In genomic region chr17:2071421-2072281, GRCh38 we compare ENCODE assay signal across 11 cellular contexts. TPM values are rescaled to one million over a fixed set of nuclear protein-coding genes. Genes with fewer than 3 reads are reported as not detected.
DNase-seq lines count a peak whose midpoint lies in the region; ATAC-seq and TF ChIP-seq lines count a peak whose summit lies in the region.
"Had no signal": no experiment of that assay in that cellular context is flagged by ENCODE, and none has a peak within 500 bp of the region (broad histone marks: within the 10 kb centered on the region; RNA-seq: fewer than 3 reads in every experiment).

No MANE protein-coding gene starts in this region.

- H3K9me3 Mint-ChIP-seq in activated T-cell treated with anti-CD3 and anti-CD28 coated beads, Interleukin-2, amount 50 U/mL, for 24 hours: no peaks in the 10 kb centered on the region
- no peaks in the 10 kb centered on the region for H3K9me3 Mint-ChIP-seq in central memory CD8-positive, alpha-beta T cell

- no peaks in the 10 kb centered on the region for H3K27me3 Mint-ChIP-seq in activated T-cell treated with anti-CD3 and anti-CD28 coated beads, Interleukin-2, amount 50 U/mL, for 24 hours
- H3K27me3 Mint-ChIP-seq in central memory CD8-positive, alpha-beta T cell: no peaks in the 10 kb centered on the region
- H3K27me3 Mint-ChIP-seq: B cell had no signal

- no peak overlapping the region for H3K4me3 ChIP-seq in lower lobe of right lung
- no peak overlapping the region for H3K4me3 ChIP-seq in tibial artery

- intact Hi-C loops in lower lobe of right lung (cut with DNase I): no loop called here
- intact Hi-C loops in tibial artery (cut with DNase I; ENCODE audit: low total_unique reads): no loop called here

- H3K27me3 ChIP-seq in lower lobe of right lung (ENCODE audit: low read depth): no peaks in the 10 kb centered on the region
- no peaks in the 10 kb centered on the region for H3K27me3 ChIP-seq in tibial artery

- H3K4me1 Mint-ChIP-seq in activated T-cell treated with anti-CD3 and anti-CD28 coated beads, Interleukin-2, amount 50 U/mL, for 24 hours (ENCODE audit: low read depth): peaks cover 49% of the 10 kb centered on the region
- peaks cover 48% of the 10 kb centered on the region for H3K4me1 Mint-ChIP-seq in central memory CD8-positive, alpha-beta T cell

- peaks cover 76% of the 10 kb centered on the region for H3K36me3 Mint-ChIP-seq in activated T-cell treated with anti-CD3 and anti-CD28 coated beads, Interleukin-2, amount 50 U/mL, for 24 hours (ENCODE audit: low read depth)
- H3K36me3 Mint-ChIP-seq in central memory CD8-positive, alpha-beta T cell (ENCODE audit: insufficient read depth): peaks cover 12% of the 10 kb centered on the region

- DNase-seq in activated T-cell treated with anti-CD3 and anti-CD28 coated beads, Interleukin-2, amount 50 U/mL, for 24 hours: no peak
- DNase-seq in activated T-cell treated with anti-CD3 and anti-CD28 coated beads, Interleukin-2, amount 50 U/mL, for 1 hour: no peak
- DNase-seq in central memory CD8-positive, alpha-beta T cell (ENCODE audit: low spot score in 2 of 2): no peak
- DNase-seq in lower lobe of right lung: peak; percentile 63
- no peak for DNase-seq in tibial artery
- no peak for DNase-seq in NCI-H1417 treated with DMSO at 0.1 percent for 48 hours (lab: John Stamatoyannopoulos, UW)
- DNase-seq in C1 segment of cervical spinal cord (lab: John Stamatoyannopoulos, UW): no peak
- DNase-seq: activated CD4-positive, alpha-beta T cell treated with anti-CD3 and anti-CD28 coated beads for 48 hours; stimulated activated naive CD4-positive, alpha-beta T cell had no signal

- TF ChIP-seq CTCF in lower lobe of right lung (IDR thresholded peaks at IDR 0.05) (no peak), tibial artery (IDR thresholded peaks at IDR 0.05) (no peak)

- H3K27ac Mint-ChIP-seq in activated T-cell treated with anti-CD3 and anti-CD28 coated beads, Interleukin-2, amount 50 U/mL, for 24 hours: peak overlapping the region; percentile 53
- peak overlapping the region; percentile 92 for H3K27ac Mint-ChIP-seq in central memory CD8-positive, alpha-beta T cell (ENCODE audit: low read depth)

- H3K36me3 ChIP-seq in lower lobe of right lung (peaks cover 17% of the 10 kb centered on the region), tibial artery (peaks cover 0 to 72% (median 5%) of the 10 kb centered on the region in 3 donors)

- no peak for ATAC-seq in central memory CD8-positive, alpha-beta T cell (replicated peaks; ENCODE audit: extremely low read depth, poor library complexity, severe bottlenecking)
- peak; percentile 52 to 66 for ATAC-seq in lower lobe of right lung
- no peak for ATAC-seq in HG03354 (IDR thresholded peaks at IDR 0.05; ENCODE audit: poor library complexity, severe bottlenecking, unreplicated experiment)

- no peaks in the 10 kb centered on the region for H3K9me3 ChIP-seq in lower lobe of right lung
- H3K9me3 ChIP-seq in tibial artery: no peaks in the 10 kb centered on the region

- no peak overlapping the region for H3K4me3 Mint-ChIP-seq in activated T-cell treated with anti-CD3 and anti-CD28 coated beads, Interleukin-2, amount 50 U/mL, for 24 hours
- H3K4me3 Mint-ChIP-seq in central memory CD8-positive, alpha-beta T cell: no peak overlapping the region
- H3K4me3 Mint-ChIP-seq: B cell had no signal

- H3K27ac ChIP-seq in lower lobe of right lung: peak overlapping the region; percentile 86
- peak overlapping the region; percentile 11 to 36 for H3K27ac ChIP-seq in tibial artery

- H3K4me1 ChIP-seq in lower lobe of right lung: peaks cover 77% of the 10 kb centered on the region
- H3K4me1 ChIP-seq in tibial artery: peaks cover 0 to 32% (median 24%) of the 10 kb centered on the region in 4 donors

RNA-seq across cellular contexts. Expression of gene HIC1, which starts 16.7 kb away (rescaled TPM):
- total RNA-seq in lower lobe of right lung: 20.6 TPM

RNA-seq across cellular contexts. Expression of gene OVCA2, which starts 29.8 kb away (rescaled TPM):
- total RNA-seq in lower lobe of right lung: 20.3 TPM

RNA-seq across cellular contexts. Expression of gene DPH1, which starts 41.7 kb away (rescaled TPM):
- total RNA-seq in lower lobe of right lung: 38.0 TPM

RNA-seq across cellular contexts. Expression of gene RTN4RL1, which starts 46.5 kb away (rescaled TPM):
- 5.8 TPM for total RNA-seq in lower lobe of right lung

Comparison
In these comparisons a context has a peak if more than half of its experiments do, and no peak if none do; other contexts are left out.
1. ATAC-seq: peak in lower lobe of right lung (2 of 2); none in central memory CD8-positive, alpha-beta T cell (single experiment) and HG03354 (single experiment).